ENCODE assay signal across 9 cellular contexts in the genomic region with DNA sequence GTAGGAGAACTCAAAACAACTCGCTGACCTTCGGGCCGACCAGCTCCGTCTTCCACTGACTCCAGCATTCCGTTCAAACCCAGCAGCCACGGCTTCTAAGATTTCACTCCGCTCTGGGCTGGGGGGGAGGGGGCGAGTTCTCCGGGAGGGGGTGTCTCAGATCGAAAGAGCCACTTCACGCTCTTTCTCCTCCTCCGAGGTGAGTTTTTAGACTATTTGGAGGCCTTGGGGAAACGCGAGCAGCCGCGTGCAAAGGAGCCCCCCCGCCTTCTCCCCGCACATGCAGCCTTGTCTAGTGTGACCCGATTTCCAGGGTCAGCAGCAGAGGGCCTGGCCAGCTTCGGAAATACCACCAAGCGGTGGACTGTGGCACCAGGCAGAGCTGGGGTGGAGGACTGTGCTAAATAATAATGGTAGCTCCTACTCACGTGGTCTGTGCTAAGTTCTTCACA.
DNase-seq lines count a peak whose midpoint lies in the region; ATAC-seq and TF ChIP-seq lines count a peak whose summit lies in the region.
"Had no signal": no experiment of that assay in that cellular context is flagged by ENCODE, and none has a peak within 500 bp of the region (broad histone marks: within the 10 kb centered on the region; RNA-seq: fewer than 3 reads in every experiment).

No MANE protein-coding gene starts in this region.

- H3K4me3 ChIP-seq in NB4 (ENCODE audit: low read depth, low read length) (peak overlapping the region; percentile 77), lung (no peak overlapping the region), upper lobe of left lung (peak overlapping the region in 3 of 4 donors; percentile 52 to 62 (median 59))
- H3K4me3 ChIP-seq: SK-N-MC had no signal

- H3K4me1 Mint-ChIP-seq in MCF 10A (ENCODE audit: insufficient read depth, unreplicated experiment): no peaks in the 10 kb centered on the region

- TF ChIP-seq POLR2A in NB4 (IDR thresholded peaks at IDR 0.05; ENCODE audit: extremely low read depth, insufficient read length) (no peak), upper lobe of left lung (IDR thresholded peaks at IDR 0.05) (no peak)

- TF ChIP-seq CTCF in NB4 (IDR thresholded peaks at IDR 0.05; ENCODE audit: low read depth, low read length) (no peak), MCF 10A (IDR thresholded peaks at IDR 0.05; ENCODE audit: unreplicated experiment) (no peak), lung (IDR thresholded peaks at IDR 0.05; ENCODE audit: control extremely low read depth, extremely low read depth) (no peak), upper lobe of left lung (IDR thresholded peaks at IDR 0.05) (peak in 1 of 6 experiments; percentile 40)

- no peaks in the 10 kb centered on the region for H3K9me3 Mint-ChIP-seq in MCF 10A (ENCODE audit: unreplicated experiment)

- 2 to 13% methylated on average over 15 to 22 of the region's 22 CpGs for WGBS in lung, 2 donors
- 0 to 13% methylated on average over 11 to 16 of the region's 22 CpGs for WGBS in upper lobe of left lung, 2 donors

- POLR2A ChIA-PET in MCF 10A (lab: Yijun Ruan, JAX): interaction anchor here (0.8 to 1.6 kb wide), 2 partner anchors 10 to 79 kb away, joined by 4 to 5 read pairs; partner anchors contain the start of gene BCOR

- CTCF ChIA-PET in MCF 10A (lab: Yijun Ruan, JAX): interaction anchor here (0.7 to 1.1 kb wide), 2 partner anchors 11 to 19 kb away, joined by 3 read pairs; no protein-coding TSS in a partner anchor

- no peak overlapping the region for H3K27ac Mint-ChIP-seq in MCF 10A (ENCODE audit: low read depth, unreplicated experiment)

- ATAC-seq in lung (ENCODE audit: insufficient read depth, low FRiP score) (no peak), upper lobe of left lung (ENCODE audit: low FRiP score in 2 of 2) (no peak), HG02623 (IDR thresholded peaks at IDR 0.05; ENCODE audit: unreplicated experiment) (no peak)

- H3K36me3 Mint-ChIP-seq in MCF 10A (ENCODE audit: insufficient read depth, unreplicated experiment): no peaks in the 10 kb centered on the region

- BruUV-seq in MCF 10A (replicated peaks; lab: Mats Ljungman, UMichigan): no TSS peak

- peaks cover 5% of the 10 kb centered on the region for H3K27me3 ChIP-seq in lung (ENCODE audit: control insufficient read depth, insufficient read depth)
- H3K27me3 ChIP-seq in upper lobe of left lung: peaks cover 0 to 34% (median 0%) of the 10 kb centered on the region in 4 donors

- intact Hi-C loops in MCF 10A (cut with micrococcal nuclease): no loop called here

- TF ChIP-seq EP300 in upper lobe of left lung (IDR thresholded peaks at IDR 0.05): no peak

- H3K9me3 ChIP-seq in lung (ENCODE audit: control insufficient read depth in 2 of 2, insufficient read depth in 1 of 2, low read length in 1 of 2) (peaks cover 0 to 21% of the 10 kb centered on the region in 2 donors), upper lobe of left lung (peaks cover 0 to 7% (median 0%) of the 10 kb centered on the region in 4 donors)

- peak; percentile 19 for DNase-seq in Daoy (ENCODE audit: low read depth)
- no peak for DNase-seq in NB4 (ENCODE audit: low read depth)
- no peak for DNase-seq in MCF 10A (ENCODE audit: unreplicated experiment)
- no peak for DNase-seq in lung (ENCODE audit: low spot score)
- no peak for DNase-seq in upper lobe of left lung
- DNase-seq in GM19238 (ENCODE audit: insufficient read length, low spot score): no peak
- DNase-seq in NCI-H2081 treated with DMSO at 0.1 percent for 48 hours (lab: John Stamatoyannopoulos, UW): no peak

- no peaks in the 10 kb centered on the region for H3K27me3 Mint-ChIP-seq in MCF 10A (ENCODE audit: insufficient read depth, unreplicated experiment)

- H3K36me3 ChIP-seq in lung (ENCODE audit: control insufficient read depth in 2 of 2, insufficient read depth in 2 of 2, low read length in 2 of 2): no peaks in the 10 kb centered on the region
- no peaks in the 10 kb centered on the region for H3K36me3 ChIP-seq in upper lobe of left lung

- peak overlapping the region; percentile 59 for H3K4me3 Mint-ChIP-seq in MCF 10A (ENCODE audit: unreplicated experiment)

- H3K4me1 ChIP-seq in lung (ENCODE audit: control insufficient read depth in 2 of 2, insufficient read depth in 2 of 2, low read length in 2 of 2) (peaks cover 0 to 3% of the 10 kb centered on the region in 2 donors), upper lobe of left lung (peaks cover 14 to 42% (median 21%) of the 10 kb centered on the region in 4 donors)

- peak overlapping the region; percentile 92 to 93 for H3K27ac ChIP-seq in lung (ENCODE audit: low read depth in 1 of 2, low read length in 1 of 2)
- peak overlapping the region; percentile 94 to 98 (median 97) for H3K27ac ChIP-seq in upper lobe of left lung
- H3K27ac ChIP-seq: SK-N-MC had no signal
